In the genomic region with DNA sequence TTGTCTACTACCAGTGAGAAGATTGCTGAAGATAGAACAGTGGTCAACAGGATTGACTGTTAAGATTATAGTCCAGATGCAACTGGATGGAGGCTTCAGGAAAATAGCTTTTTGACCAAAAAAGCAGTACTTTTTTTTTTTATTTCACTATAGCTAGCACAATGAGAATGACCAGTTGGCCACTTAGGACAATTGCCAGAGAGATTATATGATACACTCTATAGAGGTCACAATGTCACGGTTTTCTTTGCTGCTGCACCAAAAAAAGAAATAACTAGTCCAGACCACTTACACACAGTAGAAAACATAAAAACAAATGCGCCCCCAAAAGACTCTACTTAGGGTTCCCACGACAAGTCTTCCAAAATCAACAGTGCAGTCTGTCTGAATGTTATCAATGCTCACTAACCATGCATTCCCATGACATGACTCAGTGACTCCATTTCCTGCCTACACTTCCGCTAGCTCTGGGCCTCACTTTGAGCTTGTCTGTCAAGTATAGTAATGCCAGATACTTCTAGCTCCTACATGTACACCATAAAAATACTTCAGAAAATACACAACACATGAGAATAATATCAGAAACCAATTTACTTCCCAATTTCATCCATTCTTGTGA, we compare ENCODE assay signal across 10 cellular contexts.
DNase-seq lines count a peak whose midpoint lies in the region; ATAC-seq and TF ChIP-seq lines count a peak whose summit lies in the region.
"Had no signal": no experiment of that assay in that cellular context is flagged by ENCODE, and none has a peak within 500 bp of the region (broad histone marks: within the 10 kb centered on the region; RNA-seq: fewer than 3 reads in every experiment).

No MANE protein-coding gene starts in this region.

- H2BK120ac ChIP-seq in IMR-90 (ENCODE audit: low read depth, low read length): peak overlapping the region; percentile 95

- dilution Hi-C loops in IMR-90 (cut with HindIII; ENCODE audit: low sequenced_read_pairs, unreplicated experiment): no loop called here

- peak overlapping the region; percentile 92 for H2AK5ac ChIP-seq in IMR-90 (ENCODE audit: low read depth, low read length)

- H2BK5ac ChIP-seq in IMR-90 (ENCODE audit: low read depth, low read length, poor library complexity, severe bottlenecking): peak overlapping the region; percentile 97

- no peak for TF ChIP-seq CTCF in IMR-90 (conservative IDR thresholded peaks at IDR 0.05; ENCODE audit: low read depth, low read length)

- BruUV-seq in IMR-90 (replicated peaks; lab: Mats Ljungman, UMichigan): no TSS peak

- CTCF ChIA-PET in IMR-90 (lab: Yijun Ruan, JAX): interaction anchor here (0.9 kb wide), 1 partner anchor 18 kb away, joined by 3 read pairs; no protein-coding TSS in a partner anchor

- DNase-seq in ACHN (peak; percentile 65), IMR-90 (peak; percentile 97), brain pericyte (ENCODE audit: low read depth, low spot score) (peak; percentile 77), left lobe of liver (ENCODE audit: low spot score) (no peak), DMS153 treated with DMSO at 0.1 percent for 48 hours (lab: John Stamatoyannopoulos, UW; ENCODE audit: unreplicated experiment) (no peak), HPDE6-E6E7 (ENCODE audit: extremely low spot score) (no peak)
- DNase-seq: activated CD4-positive, alpha-beta T cell treated with anti-CD3 and anti-CD28 coated beads, Interleukin-2, amount 50 U/mL, for 48 hours; NCI-H1105 had no signal

- peak overlapping the region; percentile 58 to 88 for H4K8ac ChIP-seq in IMR-90 (ENCODE audit: low read depth in 2 of 2, low read length in 2 of 2)

- peak overlapping the region; percentile 95 for H2BK20ac ChIP-seq in IMR-90 (ENCODE audit: low read depth, low read length)

- peak overlapping the region; percentile 92 for H3K4ac ChIP-seq in IMR-90 (ENCODE audit: low read depth, low read length)

- H3K14ac ChIP-seq in IMR-90 (replicated peaks; ENCODE audit: low read depth, low read length): peak overlapping the region; percentile 91

- peak overlapping the region; percentile 88 for H3K18ac ChIP-seq in IMR-90 (ENCODE audit: low read depth, low read length)

- 0 out of 2 replicates have a peak, but pooled peaks have one; percentile 1 for TF ChIP-seq RAD21 in IMR-90 (IDR thresholded peaks at IDR 0.05; ENCODE audit: low read length)

- H3K27me3 ChIP-seq in IMR-90 (ENCODE audit: control insufficient read depth, insufficient read depth, low read length): no peaks in the 10 kb centered on the region

- POLR2A ChIA-PET in IMR-90 (lab: Charles Lee; ENCODE audit: unreplicated experiment): interaction anchor here (0.5 to 1.0 kb wide), 2 partner anchors 148 to 205 kb away, joined by 3 read pairs; no protein-coding TSS in a partner anchor

- intact Hi-C loops in IMR-90 (cut with micrococcal nuclease): loop anchor here (2.0 kb wide), 1 partner anchor 42 kb away; no protein-coding TSS in a partner anchor

- H4K91ac ChIP-seq in IMR-90 (ENCODE audit: insufficient read depth, low read depth, low read length): peak overlapping the region; percentile 93

- H3K4me3 ChIP-seq in IMR-90 (ENCODE audit: insufficient read depth, low read depth, low read length): no peak overlapping the region

- H3K79me1 ChIP-seq in IMR-90 (ENCODE audit: low read depth in 1 of 2, low read length in 2 of 2): peaks cover 0 to 12% of the 10 kb centered on the region in 2 experiments; a peak in 1 of 4 replicates

- no peaks in the 10 kb centered on the region for H4K20me1 ChIP-seq in IMR-90 (ENCODE audit: insufficient read depth, low read length)

- no peaks in the 10 kb centered on the region for H3K36me3 ChIP-seq in IMR-90 (ENCODE audit: control insufficient read depth, insufficient read depth, low read length)

- peak overlapping the region; percentile 87 for H2BK15ac ChIP-seq in IMR-90 (ENCODE audit: low read depth, low read length)

- no peak for TF ChIP-seq POLR2A in IMR-90 (IDR thresholded peaks at IDR 0.05; ENCODE audit: low read depth, low read length)

- peak overlapping the region; percentile 16 for H3K4me2 ChIP-seq in IMR-90 (ENCODE audit: low read depth, low read length)

- H3K9ac ChIP-seq in IMR-90 (ENCODE audit: low read depth, low read length): no peak overlapping the region

- H3K56ac ChIP-seq in IMR-90 (ENCODE audit: extremely low read depth, insufficient read depth, low read length): peak overlapping the region; percentile 73

- no peaks in the 10 kb centered on the region for H3K9me3 ChIP-seq in IMR-90 (ENCODE audit: control insufficient read depth, insufficient read depth, low read length)

- H3K9me1 ChIP-seq in IMR-90 (ENCODE audit: insufficient read depth, low read length): peaks cover 14% of the 10 kb centered on the region

- ATAC-seq in IMR-90 (ENCODE audit: low read depth) (peak; percentile 84), left lobe of liver (peak; percentile 49), GM21723 (IDR thresholded peaks at IDR 0.05; ENCODE audit: unreplicated experiment) (no peak), HG02870 (IDR thresholded peaks at IDR 0.05; ENCODE audit: unreplicated experiment) (no peak)

- peaks cover 9% of the 10 kb centered on the region for H3K4me1 ChIP-seq in IMR-90 (ENCODE audit: control insufficient read depth, insufficient read depth, low read length)

- in situ Hi-C loops in ACHN (cut with HindIII; ENCODE audit: low pct_ligation_motif_present, low pct_unique_long_range_greater_than_20kb, low sequenced_read_pairs) (no loop called here), IMR-90 (cut with MboI; ENCODE audit: low sequenced_read_pairs) (no loop called here)

- peak overlapping the region; percentile 18 for H4K5ac ChIP-seq in IMR-90 (ENCODE audit: low read depth, low read length)

- peak overlapping the region; percentile 88 for H3K23ac ChIP-seq in IMR-90 (ENCODE audit: low read depth, low read length)

- 0% methylated on average over 2 of the region's 4 CpGs; no CpG with 5 or more reads in 1 of the 2 experiments for WGBS in IMR-90 (ENCODE audit: extremely low coverage in 2 of 2, insufficient read length in 1 of 2), 2 experiments

- H3K27ac ChIP-seq in IMR-90 (ENCODE audit: insufficient read depth, low read length): peak overlapping the region; percentile 88

- no peak overlapping the region for H2AK9ac ChIP-seq in IMR-90 (replicated peaks; ENCODE audit: low read depth, low read length, poor library complexity)

- peak overlapping the region; percentile 58 for H2AFZ ChIP-seq in IMR-90 (replicated peaks; ENCODE audit: low read length, poor library complexity)

TF ChIP-seq in IMR-90, 13 proteins besides CTCF, POLR2A, EP300 and RAD21:
- TF ChIP-seq FOS (IDR thresholded peaks at IDR 0.05; ENCODE audit: low read depth, low read length) (peak; percentile 71), CHD1 (IDR thresholded peaks at IDR 0.05; ENCODE audit: low read depth, low read length) (no peak)
TF ChIP-seq in IMR-90: peak in this region for 1.

Comparison
In these comparisons a context has a peak if more than half of its experiments do, and no peak if none do; other contexts are left out.
1. DNase-seq: peak in ACHN (single experiment), IMR-90 (single experiment) and brain pericyte (single experiment); none in left lobe of liver (single experiment), DMS153 treated with DMSO at 0.1 percent for 48 hours (single experiment) and HPDE6-E6E7 (single experiment).
2. ATAC-seq: peak in IMR-90 (single experiment) and left lobe of liver (single experiment); none in GM21723 (single experiment) and HG02870 (single experiment).